Comparison of ENCODE assay signal across 11 cellular contexts in genomic region chrX:1207496-1208025, GRCh38. TPM values are rescaled to one million over a fixed set of nuclear protein-coding genes. Genes with fewer than 3 reads are reported as not detected.
A peak's percentile ranks its signal among the peaks of the same experiment; 100 is the strongest.
DNase-seq lines count a peak whose midpoint lies in the region; ATAC-seq and TF ChIP-seq lines count a peak whose summit lies in the region.
"Had no signal": no experiment of that assay in that cellular context is flagged by ENCODE, and none has a peak within 500 bp of the region (broad histone marks: within the 10 kb centered on the region; RNA-seq: fewer than 3 reads in every experiment).

No MANE protein-coding gene starts in this region.

- H3K4me3 ChIP-seq in ACC112 (ENCODE audit: low read depth, low read length): no peak overlapping the region
- peak overlapping the region; percentile 73 for H3K4me3 ChIP-seq in CD4-positive, CD25-positive, alpha-beta regulatory T cell (ENCODE audit: low read depth, low read length)
- H3K4me3 ChIP-seq: gastroesophageal sphincter, psoas muscle, uterus had no signal

- peaks cover 0 to 6% (median 0%) of the 10 kb centered on the region in 7 donors for H3K9me3 Mint-ChIP-seq in CD4-positive, CD25-positive, alpha-beta regulatory T cell
- H3K9me3 Mint-ChIP-seq in WTC11 (peaks cover 17% of the 10 kb centered on the region; the same call in 1 of the 2 replicates), naive B cell (peaks cover 0 to 9% (median 2%) of the 10 kb centered on the region in 7 donors)

- H3K79me2 ChIP-seq in ACC112 (ENCODE audit: control insufficient read depth, insufficient read depth, low read length, unreplicated experiment): no peaks in the 10 kb centered on the region

- peak overlapping the region; percentile 78 to 91 (median 80) for H3K4me3 Mint-ChIP-seq in CD4-positive, CD25-positive, alpha-beta regulatory T cell
- peak overlapping the region; percentile 42 for H3K4me3 Mint-ChIP-seq in WTC11
- peak overlapping the region in 6 of 8 donors; percentile 27 to 69 (median 36) for H3K4me3 Mint-ChIP-seq in naive B cell

- H3K27me3 ChIP-seq in ACC112 (ENCODE audit: insufficient read depth, low read length): 0 out of 2 replicates have a peak, but pooled peaks cover 3% of the 10 kb centered on the region
- H3K27me3 ChIP-seq in CD4-positive, CD25-positive, alpha-beta regulatory T cell (ENCODE audit: control insufficient read depth, insufficient read depth, low read length): no peaks in the 10 kb centered on the region
- H3K27me3 ChIP-seq: uterus had no signal

- no peak overlapping the region for H3K27ac Mint-ChIP-seq in CD4-positive, CD25-positive, alpha-beta regulatory T cell
- H3K27ac Mint-ChIP-seq in WTC11 (no peak overlapping the region), naive B cell (no peak overlapping the region)

- no peaks in the 10 kb centered on the region for H3K36me3 Mint-ChIP-seq in CD4-positive, CD25-positive, alpha-beta regulatory T cell
- H3K36me3 Mint-ChIP-seq in WTC11 (no peaks in the 10 kb centered on the region), naive B cell (no peaks in the 10 kb centered on the region)

- peak overlapping the region; percentile 49; the same call in 1 of the 2 replicates for H3K27ac ChIP-seq in ACC112 (ENCODE audit: low read depth, low read length)
- no peak overlapping the region for H3K27ac ChIP-seq in CD4-positive, CD25-positive, alpha-beta regulatory T cell (ENCODE audit: insufficient read depth, low read length, poor library complexity, severe bottlenecking)
- H3K27ac ChIP-seq: gastroesophageal sphincter, psoas muscle, uterus had no signal

- TF ChIP-seq CTCF in WTC11 (IDR thresholded peaks at IDR 0.05): no peak

- no peaks in the 10 kb centered on the region for H3K36me3 ChIP-seq in ACC112 (ENCODE audit: insufficient read depth, low read length)
- no peaks in the 10 kb centered on the region for H3K36me3 ChIP-seq in CD4-positive, CD25-positive, alpha-beta regulatory T cell (ENCODE audit: control insufficient read depth, insufficient read depth, low read length)
- H3K36me3 ChIP-seq: gastroesophageal sphincter, uterus had no signal

- POLR2A ChIA-PET in WTC11 (lab: Charles Lee): no interaction called here

- intact Hi-C loops in head of caudate nucleus (cut with DNase I): no loop called here

- CTCF ChIA-PET in WTC11 (lab: Charles Lee): no interaction called here

- no peak overlapping the region for H2AFZ ChIP-seq in ACC112 (ENCODE audit: low read length, unreplicated experiment)

- peaks cover 13 to 44% (median 26%) of the 10 kb centered on the region in 4 donors for H3K4me1 Mint-ChIP-seq in CD4-positive, CD25-positive, alpha-beta regulatory T cell
- H3K4me1 Mint-ChIP-seq in WTC11 (peaks cover 13% of the 10 kb centered on the region), naive B cell (peaks cover 17 to 22% (median 22%) of the 10 kb centered on the region in 3 donors)

- H3K4me1 ChIP-seq in ACC112 (ENCODE audit: control insufficient read depth, insufficient read depth, low read length, unreplicated experiment): peaks cover 6% of the 10 kb centered on the region
- H3K4me1 ChIP-seq in CD4-positive, CD25-positive, alpha-beta regulatory T cell (ENCODE audit: control insufficient read depth, insufficient read depth, low read length, poor library complexity, severe bottlenecking): peaks cover 23% of the 10 kb centered on the region
- H3K4me1 ChIP-seq: psoas muscle, uterus had no signal

- DNase-seq in CD4-positive, CD25-positive, alpha-beta regulatory T cell: no peak
- DNase-seq in WTC11 (ENCODE audit: low spot score) (no peak), naive B cell (no peak), head of caudate nucleus (no peak), SIG-M5 treated with dmso at 0.1 percent for 504 hours (lab: John Stamatoyannopoulos, UW; ENCODE audit: unreplicated experiment) (no peak)
- DNase-seq: psoas muscle, uterus had no signal

- H3K27me3 Mint-ChIP-seq in CD4-positive, CD25-positive, alpha-beta regulatory T cell: peaks cover 6% of the 10 kb centered on the region
- H3K27me3 Mint-ChIP-seq in WTC11 (ENCODE audit: low read depth) (no peaks in the 10 kb centered on the region), naive B cell (peaks cover 0 to 11% (median 5%) of the 10 kb centered on the region in 3 donors)

- no peaks in the 10 kb centered on the region for H3K9me3 ChIP-seq in CD4-positive, CD25-positive, alpha-beta regulatory T cell (ENCODE audit: control insufficient read depth in 2 of 2, low read length in 2 of 2)
- H3K9me3 ChIP-seq: gastroesophageal sphincter, psoas muscle, uterus had no signal

- no peak for ATAC-seq in CD4-positive, CD25-positive, alpha-beta regulatory T cell (ENCODE audit: low read depth in 2 of 2)
- ATAC-seq in WTC11: no peak
- no peak for ATAC-seq in naive B cell (ENCODE audit: low read depth in 2 of 2)
- no peak for ATAC-seq in HG03457 (IDR thresholded peaks at IDR 0.05; ENCODE audit: unreplicated experiment)
- ATAC-seq: gastroesophageal sphincter, psoas muscle had no signal

TF ChIP-seq in WTC11, 78 proteins besides CTCF, POLR2A, EP300 and RAD21:
- TF ChIP-seq, protein P1, sequence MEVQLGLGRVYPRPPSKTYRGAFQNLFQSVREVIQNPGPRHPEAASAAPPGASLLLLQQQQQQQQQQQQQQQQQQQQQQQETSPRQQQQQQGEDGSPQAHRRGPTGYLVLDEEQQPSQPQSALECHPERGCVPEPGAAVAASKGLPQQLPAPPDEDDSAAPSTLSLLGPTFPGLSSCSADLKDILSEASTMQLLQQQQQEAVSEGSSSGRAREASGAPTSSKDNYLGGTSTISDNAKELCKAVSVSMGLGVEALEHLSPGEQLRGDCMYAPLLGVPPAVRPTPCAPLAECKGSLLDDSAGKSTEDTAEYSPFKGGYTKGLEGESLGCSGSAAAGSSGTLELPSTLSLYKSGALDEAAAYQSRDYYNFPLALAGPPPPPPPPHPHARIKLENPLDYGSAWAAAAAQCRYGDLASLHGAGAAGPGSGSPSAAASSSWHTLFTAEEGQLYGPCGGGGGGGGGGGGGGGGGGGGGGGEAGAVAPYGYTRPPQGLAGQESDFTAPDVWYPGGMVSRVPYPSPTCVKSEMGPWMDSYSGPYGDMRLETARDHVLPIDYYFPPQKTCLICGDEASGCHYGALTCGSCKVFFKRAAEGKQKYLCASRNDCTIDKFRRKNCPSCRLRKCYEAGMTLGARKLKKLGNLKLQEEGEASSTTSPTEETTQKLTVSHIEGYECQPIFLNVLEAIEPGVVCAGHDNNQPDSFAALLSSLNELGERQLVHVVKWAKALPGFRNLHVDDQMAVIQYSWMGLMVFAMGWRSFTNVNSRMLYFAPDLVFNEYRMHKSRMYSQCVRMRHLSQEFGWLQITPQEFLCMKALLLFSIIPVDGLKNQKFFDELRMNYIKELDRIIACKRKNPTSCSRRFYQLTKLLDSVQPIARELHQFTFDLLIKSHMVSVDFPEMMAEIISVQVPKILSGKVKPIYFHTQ (CRISPR knock-in tag; IDR thresholded peaks at IDR 0.05): no peak
- TF ChIP-seq ZNF671 (CRISPR knock-in tag; IDR thresholded peaks at IDR 0.05): no peak
- TF ChIP-seq TP53 (CRISPR knock-in tag; IDR thresholded peaks at IDR 0.05): no peak
- TF ChIP-seq ETV6 (CRISPR knock-in tag; IDR thresholded peaks at IDR 0.05): no peak
- no peak for TF ChIP-seq SOX15 (CRISPR knock-in tag; IDR thresholded peaks at IDR 0.05)
- TF ChIP-seq NFE2L1 (CRISPR knock-in tag; IDR thresholded peaks at IDR 0.05): no peak
- TF ChIP-seq MXD4 (CRISPR knock-in tag; IDR thresholded peaks at IDR 0.05; ENCODE audit: borderline replicate concordance): no peak
- no peak for TF ChIP-seq EMX1 (CRISPR knock-in tag; IDR thresholded peaks at IDR 0.05)
- no peak for TF ChIP-seq NFYB (CRISPR knock-in tag; conservative IDR thresholded peaks at IDR 0.05; ENCODE audit: low read depth)
- no peak for TF ChIP-seq CREM (CRISPR knock-in tag; IDR thresholded peaks at IDR 0.05)
- no peak for TF ChIP-seq ZNF138 (CRISPR knock-in tag; conservative IDR thresholded peaks at IDR 0.05)
- no peak for TF ChIP-seq SP1 (CRISPR knock-in tag; conservative IDR thresholded peaks at IDR 0.05)

RNA-seq across cellular contexts. Expression of gene CRLF2, which starts 4.9 kb away (rescaled TPM):
- total RNA-seq in CD4-positive, CD25-positive, alpha-beta regulatory T cell: 1.2 TPM
- polyA plus RNA-seq in CD4-positive, CD25-positive, alpha-beta regulatory T cell: 1 to 10 TPM in 1 of 4 donors, not detected in 3; 1.4 TPM
- total RNA-seq in WTC11 (2021): 0.11 TPM in 1 of 3 replicates, not detected in the others
- polyA plus RNA-seq in naive B cell (ENCODE audit: low read depth in 6 of 6): not detected
- total RNA-seq: endothelial cell of umbilical vein, uterus had no signal
- polyA plus RNA-seq: endothelial cell of umbilical vein had no signal
